Comparison of ENCODE assay signal across 18 cellular contexts in the genomic region with DNA sequence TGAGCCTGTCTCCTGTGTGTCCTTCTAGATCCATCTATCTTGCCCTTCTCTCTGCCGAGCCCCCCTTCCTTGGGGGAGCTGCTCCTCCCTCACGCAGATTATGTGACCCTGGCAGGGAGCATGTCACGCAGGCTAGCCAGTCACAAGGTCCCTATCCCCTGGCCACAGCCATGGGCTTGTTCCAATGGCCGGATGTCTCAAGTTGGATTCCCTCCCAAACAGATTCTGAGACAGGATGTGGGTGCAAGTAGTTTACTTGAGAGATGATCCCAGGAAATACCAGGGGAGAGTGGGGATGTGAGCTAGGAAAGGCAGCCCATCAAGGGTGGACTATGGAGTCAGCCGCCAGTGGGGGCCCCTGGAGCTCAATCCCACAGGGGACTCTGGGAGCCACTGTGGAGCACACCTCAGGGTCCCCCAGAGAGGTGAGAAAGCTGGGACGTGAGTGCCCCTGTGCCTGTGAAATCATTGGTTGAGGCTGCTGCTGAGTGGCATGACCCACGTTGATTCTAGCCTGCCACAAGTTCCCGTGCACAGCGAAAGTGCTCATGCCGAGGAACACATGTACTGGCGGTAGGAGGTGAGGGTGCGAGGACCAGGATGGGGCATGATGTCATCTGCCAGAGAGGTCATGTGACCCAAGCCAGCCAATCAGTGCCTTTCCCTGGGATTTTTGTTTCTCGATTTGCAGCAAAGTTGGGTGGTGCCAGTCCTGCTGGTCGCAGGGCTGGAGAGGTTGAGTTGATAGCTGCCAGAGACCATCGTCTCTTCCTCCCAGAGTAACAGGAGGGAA. TPM values are rescaled to one million over a fixed set of nuclear protein-coding genes. Genes with fewer than 3 reads are reported as not detected.
A peak's percentile ranks its signal among the peaks of the same experiment; 100 is the strongest.
DNase-seq lines count a peak whose midpoint lies in the region; ATAC-seq, FAIRE-seq and TF ChIP-seq lines count a peak whose summit lies in the region.
"Had no signal": no experiment of that assay in that cellular context is flagged by ENCODE, and none has a peak within 500 bp of the region (broad histone marks: within the 10 kb centered on the region; RNA-seq: fewer than 3 reads in every experiment).

No MANE protein-coding gene starts in this region.

- H3K27ac Mint-ChIP-seq in activated naive CD8-positive, alpha-beta T cell treated with anti-CD3 and anti-CD28 coated beads for 36 hours: peak overlapping the region; percentile 62
- no peak overlapping the region for H3K27ac Mint-ChIP-seq in activated naive CD8-positive, alpha-beta T cell treated with anti-CD3 and anti-CD28 coated beads, Interleukin-2, amount 50 U/mL, for 24 hours
- H3K27ac Mint-ChIP-seq in activated CD4-positive, alpha-beta memory T cell treated with anti-CD3 and anti-CD28 coated beads for 36 hours: no peak overlapping the region
- H3K27ac Mint-ChIP-seq: GM23338 had no signal

- no peak overlapping the region for H3K4me3 Mint-ChIP-seq in activated naive CD8-positive, alpha-beta T cell treated with anti-CD3 and anti-CD28 coated beads for 36 hours
- no peak overlapping the region for H3K4me3 Mint-ChIP-seq in activated naive CD8-positive, alpha-beta T cell treated with anti-CD3 and anti-CD28 coated beads, Interleukin-2, amount 50 U/mL, for 24 hours
- H3K4me3 Mint-ChIP-seq in activated CD4-positive, alpha-beta memory T cell treated with anti-CD3 and anti-CD28 coated beads for 36 hours: no peak overlapping the region
- H3K4me3 Mint-ChIP-seq: CD4-positive, alpha-beta memory T cell; GM23338 had no signal

- TF ChIP-seq EP300 in Ishikawa (IDR thresholded peaks at IDR 0.05; ENCODE audit: borderline replicate concordance): no peak

- FAIRE-seq in urothelium cell line (lab: Jason Lieb, UNC): peak; percentile 5

- no peak for TF ChIP-seq RAD21 in Ishikawa (IDR thresholded peaks at IDR 0.05; ENCODE audit: low read depth)

- CTCF ChIA-PET in activated CD4-positive, alpha-beta memory T cell treated with anti-CD3 and anti-CD28 coated beads for 36 hours (lab: Charles Lee): no interaction called here

- POLR2A ChIA-PET in activated CD4-positive, alpha-beta memory T cell treated with anti-CD3 and anti-CD28 coated beads for 36 hours (lab: Charles Lee): no interaction called here

- no peaks in the 10 kb centered on the region for H3K36me3 Mint-ChIP-seq in activated naive CD8-positive, alpha-beta T cell treated with anti-CD3 and anti-CD28 coated beads for 36 hours
- no peaks in the 10 kb centered on the region for H3K36me3 Mint-ChIP-seq in activated naive CD8-positive, alpha-beta T cell treated with anti-CD3 and anti-CD28 coated beads, Interleukin-2, amount 50 U/mL, for 24 hours (ENCODE audit: low read depth)
- no peaks in the 10 kb centered on the region for H3K36me3 Mint-ChIP-seq in activated CD4-positive, alpha-beta memory T cell treated with anti-CD3 and anti-CD28 coated beads for 36 hours
- H3K36me3 Mint-ChIP-seq: CD4-positive, alpha-beta memory T cell had no signal

- intact Hi-C loops in activated CD4-positive, alpha-beta memory T cell treated with anti-CD3 and anti-CD28 coated beads for 36 hours (cut with micrococcal nuclease): no loop called here

- peaks cover 14% of the 10 kb centered on the region for H3K4me1 Mint-ChIP-seq in activated naive CD8-positive, alpha-beta T cell treated with anti-CD3 and anti-CD28 coated beads for 36 hours
- peaks cover 13% of the 10 kb centered on the region for H3K4me1 Mint-ChIP-seq in activated naive CD8-positive, alpha-beta T cell treated with anti-CD3 and anti-CD28 coated beads, Interleukin-2, amount 50 U/mL, for 24 hours
- H3K4me1 Mint-ChIP-seq in activated CD4-positive, alpha-beta memory T cell treated with anti-CD3 and anti-CD28 coated beads for 36 hours (ENCODE audit: low read depth): peaks cover 7% of the 10 kb centered on the region
- H3K4me1 Mint-ChIP-seq: GM23338 had no signal

- H3K9me3 Mint-ChIP-seq in activated naive CD8-positive, alpha-beta T cell treated with anti-CD3 and anti-CD28 coated beads for 36 hours: no peaks in the 10 kb centered on the region
- no peaks in the 10 kb centered on the region for H3K9me3 Mint-ChIP-seq in activated naive CD8-positive, alpha-beta T cell treated with anti-CD3 and anti-CD28 coated beads, Interleukin-2, amount 50 U/mL, for 24 hours
- no peaks in the 10 kb centered on the region for H3K9me3 Mint-ChIP-seq in activated CD4-positive, alpha-beta memory T cell treated with anti-CD3 and anti-CD28 coated beads for 36 hours
- H3K9me3 Mint-ChIP-seq: GM23338 had no signal

- ATAC-seq in activated naive CD8-positive, alpha-beta T cell treated with anti-CD3 and anti-CD28 coated beads, Interleukin-2, amount 50 U/mL, for 24 hours: no peak
- ATAC-seq in left lobe of liver: peak; percentile 13
- ATAC-seq in GM21529 (IDR thresholded peaks at IDR 0.05; ENCODE audit: unreplicated experiment): no peak
- ATAC-seq: GM23338 had no signal

- no peaks in the 10 kb centered on the region for H3K27me3 Mint-ChIP-seq in activated naive CD8-positive, alpha-beta T cell treated with anti-CD3 and anti-CD28 coated beads for 36 hours
- peaks cover 4% of the 10 kb centered on the region for H3K27me3 Mint-ChIP-seq in activated naive CD8-positive, alpha-beta T cell treated with anti-CD3 and anti-CD28 coated beads, Interleukin-2, amount 50 U/mL, for 24 hours
- peaks cover 1% of the 10 kb centered on the region for H3K27me3 Mint-ChIP-seq in activated CD4-positive, alpha-beta memory T cell treated with anti-CD3 and anti-CD28 coated beads for 36 hours

- DNase-seq in activated naive CD8-positive, alpha-beta T cell treated with anti-CD3 and anti-CD28 coated beads for 36 hours: no peak
- DNase-seq in activated naive CD8-positive, alpha-beta T cell treated with anti-CD3 and anti-CD28 coated beads, Interleukin-2, amount 50 U/mL, for 24 hours: no peak
- DNase-seq in left lobe of liver (ENCODE audit: low spot score) (no peak), urothelium cell line (ENCODE audit: low spot score) (no peak), activated T-cell treated with anti-CD3 and anti-CD28 coated beads for 4 hours (no peak)
- no peak for DNase-seq in activated CD4-positive, alpha-beta memory T cell treated with anti-CD3 and anti-CD28 coated beads for 36 hours
- DNase-seq: CD4-positive, alpha-beta memory T cell; Karpas-422; MV-4-11; NCI-H1436 treated with DMSO at 0.1 percent for 48 hours; NCI-H226; NCI-H526; OCI-M1; RPMI8226; SJCRH30 had no signal

TF ChIP-seq in Ishikawa, 13 proteins besides CTCF, POLR2A, EP300 and RAD21:
- TF ChIP-seq CEBPB (IDR thresholded peaks at IDR 0.05) (no peak), USF1 (IDR thresholded peaks at IDR 0.05) (peak; percentile 72), MAX (IDR thresholded peaks at IDR 0.05) (0 out of 2 replicates have a peak, but pooled peaks have one; percentile 32)

RNA-seq across cellular contexts. Expression of gene CRISPLD2, which starts 6.4 kb away (rescaled TPM):
- not detected for total RNA-seq in activated naive CD8-positive, alpha-beta T cell treated with anti-CD3 and anti-CD28 coated beads for 36 hours
- total RNA-seq in left lobe of liver: 4.5 TPM
- under 1 TPM; 0.19 to 0.41 TPM for total RNA-seq in activated CD4-positive, alpha-beta memory T cell treated with anti-CD3 and anti-CD28 coated beads for 36 hours
